7 cellular contexts compared by ENCODE assay signal in the genomic region with DNA sequence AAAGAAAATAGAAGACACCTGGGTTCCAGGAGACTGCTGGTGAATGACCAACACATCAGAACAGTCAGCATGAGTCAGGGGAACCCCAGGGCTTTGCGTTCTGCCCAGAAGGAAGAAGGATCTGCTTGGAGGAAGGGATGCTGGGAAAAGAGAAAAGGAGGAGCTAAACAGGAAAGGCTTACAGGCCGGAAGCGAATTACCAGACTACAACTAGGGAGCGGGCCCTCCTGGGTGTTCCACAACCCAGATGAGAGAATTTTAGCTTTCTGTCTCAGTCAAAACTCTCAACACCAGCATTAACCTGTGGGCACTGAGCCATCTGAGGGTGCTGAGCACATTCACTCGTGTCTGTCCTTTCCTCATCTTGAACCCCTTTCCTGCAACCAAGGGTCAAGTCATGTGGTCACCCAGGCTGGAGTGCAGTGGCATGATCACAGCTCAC. TPM values are rescaled to one million over a fixed set of nuclear protein-coding genes. Genes with fewer than 3 reads are reported as not detected.
A peak's percentile ranks its signal among the peaks of the same experiment; 100 is the strongest.
DNase-seq lines count a peak whose midpoint lies in the region; ATAC-seq and TF ChIP-seq lines count a peak whose summit lies in the region.

No MANE protein-coding gene starts in this region.

- peaks cover 71% of the 10 kb centered on the region for H3F3A ChIP-seq in SK-N-SH (replicated peaks; ENCODE audit: insufficient read depth)

- H3K27me3 ChIP-seq in SK-N-SH (ENCODE audit: insufficient read depth), result no peaks in the 10 kb centered on the region
- H3K27me3 ChIP-seq in left lung, result no peaks in the 10 kb centered on the region

- TF ChIP-seq RAD21 in SK-N-SH (IDR thresholded peaks at IDR 0.05; ENCODE audit: low read length), result no peak

- H3K4me3 ChIP-seq in SK-N-SH (ENCODE audit: low read depth in 2 of 2, low read length in 1 of 2) (0 out of 4 replicates have a peak overlapping the region, but pooled peaks of 1 of the 2 experiments have one; percentile 12), fibroblast of mammary gland (ENCODE audit: control insufficient read depth, low read depth, low read length) (no peak overlapping the region), left lung (no peak overlapping the region)

- H3K9me3 ChIP-seq in SK-N-SH (no peaks in the 10 kb centered on the region), left lung (no peaks in the 10 kb centered on the region)

- H3K79me2 ChIP-seq in SK-N-SH (ENCODE audit: insufficient read depth), result peaks cover 99% of the 10 kb centered on the region

- 61% methylated on average over 5 of the region's 5 CpGs for WGBS in SK-N-SH (ENCODE audit: low lambda C conversion rate)

- DNase-seq in SK-N-SH (no peak), fibroblast of mammary gland (ENCODE audit: low read depth) (peak; percentile 98), left lung (no peak)

- intact Hi-C loops in left lung (cut with DNase I), result no loop called here

- TF ChIP-seq CTCF in SK-N-SH (IDR thresholded peaks at IDR 0.05) (no peak), fibroblast of mammary gland (conservative IDR thresholded peaks at IDR 0.05; ENCODE audit: control insufficient read depth, insufficient read depth, low read depth, low read length) (no peak), left lung (IDR thresholded peaks at IDR 0.05) (no peak)

- peaks cover 74% of the 10 kb centered on the region for H4K20me1 ChIP-seq in SK-N-SH (ENCODE audit: insufficient read depth)

- H3K4me3 Mint-ChIP-seq in stimulated activated memory B cell treated with anti-CD40 and anti-IgM and Interleukin-4, amounts not matched to agents 10 μg/mL and 1 μg/mL and 100 μg/mL, for 72 hours, result peak overlapping the region; percentile 17

- POLR2A ChIA-PET in SK-N-SH (lab: Yijun Ruan, JAX), result no interaction called here

- ATAC-seq in stimulated activated memory B cell treated with anti-CD40 and anti-IgM and Interleukin-4, amounts not matched to agents 10 μg/mL and 1 μg/mL and 100 μg/mL, for 72 hours, result no peak
- ATAC-seq in GM18858 (IDR thresholded peaks at IDR 0.05; ENCODE audit: unreplicated experiment) (no peak), left lung (no peak), GM21825 (IDR thresholded peaks at IDR 0.05; ENCODE audit: unreplicated experiment) (no peak)

- H3K4me1 ChIP-seq in SK-N-SH (ENCODE audit: control insufficient read depth in 1 of 2, insufficient read depth in 2 of 2, low read depth in 1 of 2, low read length in 1 of 2), result peaks cover 56 to 64% of the 10 kb centered on the region in 2 experiments
- H3K4me1 ChIP-seq in left lung, result peaks cover 41 to 100% of the 10 kb centered on the region in 2 donors

- TF ChIP-seq POLR2A in GM19193 (IDR thresholded peaks at IDR 0.05; ENCODE audit: extremely low read depth, insufficient read depth, insufficient read length), result peak; percentile 22

- H2AFZ ChIP-seq in SK-N-SH (ENCODE audit: low read depth), result no peak overlapping the region

- H3K9ac ChIP-seq in SK-N-SH, result no peak overlapping the region

- H3K36me3 ChIP-seq in SK-N-SH (replicated peaks in 1 of 2; ENCODE audit: control insufficient read depth in 1 of 2, insufficient read depth in 2 of 2, low read length in 1 of 2) (peaks cover 45 to 71% of the 10 kb centered on the region in 2 experiments), left lung (peaks cover 0 to 15% of the 10 kb centered on the region in 2 donors)

- H3K4me1 Mint-ChIP-seq in stimulated activated memory B cell treated with anti-CD40 and anti-IgM and Interleukin-4, amounts not matched to agents 10 μg/mL and 1 μg/mL and 100 μg/mL, for 72 hours, result peaks cover 97% of the 10 kb centered on the region

- peak overlapping the region; percentile 16 to 77; a peak in 3 of 4 replicates for H3K27ac ChIP-seq in SK-N-SH (ENCODE audit: low read depth in 2 of 2, low read length in 1 of 2)
- H3K27ac ChIP-seq in left lung, result peak overlapping the region in 1 of 2 donors; percentile 88

- H3K27ac Mint-ChIP-seq in stimulated activated memory B cell treated with anti-CD40 and anti-IgM and Interleukin-4, amounts not matched to agents 10 μg/mL and 1 μg/mL and 100 μg/mL, for 72 hours, result peak overlapping the region; percentile 97

- H3K27me3 Mint-ChIP-seq in stimulated activated memory B cell treated with anti-CD40 and anti-IgM and Interleukin-4, amounts not matched to agents 10 μg/mL and 1 μg/mL and 100 μg/mL, for 72 hours, result no peaks in the 10 kb centered on the region

- peak in 1 of 2 experiments; percentile 67; a peak in 1 of 4 replicates for TF ChIP-seq EP300 in SK-N-SH (IDR thresholded peaks at IDR 0.05; ENCODE audit: borderline replicate concordance in 1 of 2, low read depth in 1 of 2, low read length in 1 of 2)

- CTCF ChIA-PET in SK-N-SH (lab: Yijun Ruan, JAX), result interaction anchor here (1.5 to 5.8 kb wide), 2 partner anchors 83 to 225 kb away, joined by 3 to 31 read pairs; no protein-coding TSS in a partner anchor

- H3K9me3 Mint-ChIP-seq in stimulated activated memory B cell treated with anti-CD40 and anti-IgM and Interleukin-4, amounts not matched to agents 10 μg/mL and 1 μg/mL and 100 μg/mL, for 72 hours, result no peaks in the 10 kb centered on the region

- H3K36me3 Mint-ChIP-seq in stimulated activated memory B cell treated with anti-CD40 and anti-IgM and Interleukin-4, amounts not matched to agents 10 μg/mL and 1 μg/mL and 100 μg/mL, for 72 hours, result peaks cover 10% of the 10 kb centered on the region

- H3K9me2 ChIP-seq in SK-N-SH, result no peaks in the 10 kb centered on the region

- peak overlapping the region; percentile 46 for H3K4me2 ChIP-seq in SK-N-SH

TF ChIP-seq in SK-N-SH, 30 proteins besides CTCF, POLR2A, EP300 and RAD21 (continues in another document):
- TF ChIP-seq YY1 (IDR thresholded peaks at IDR 0.05; ENCODE audit: low read depth) (no peak), RCOR1 (IDR thresholded peaks at IDR 0.05; ENCODE audit: low read length) (no peak), NFIC (IDR thresholded peaks at IDR 0.05; ENCODE audit: borderline replicate concordance) (peak; percentile 53; the same call in 1 of the 2 replicates), FOXJ3 (CRISPR knock-in tag; IDR thresholded peaks at IDR 0.05) (no peak), SIN3A (IDR thresholded peaks at IDR 0.05; ENCODE audit: borderline replicate concordance, low read depth, low read length) (peak; percentile 72; the same call in 1 of the 2 replicates), MXI1 (IDR thresholded peaks at IDR 0.05; ENCODE audit: low read depth, low read length) (no peak), TAF1 (IDR thresholded peaks at IDR 0.05; ENCODE audit: borderline replicate concordance, low read depth, low read length) (peak; percentile 23; the same call in 1 of the 2 replicates), GABPA (IDR thresholded peaks at IDR 0.05; ENCODE audit: low read depth) (0 out of 2 replicates have a peak, but pooled peaks have one; percentile 24), NRF1 (IDR thresholded peaks at IDR 0.05; ENCODE audit: low read depth, low read length) (no peak), EZH2phosphoT487 (IDR thresholded peaks at IDR 0.05; ENCODE audit: borderline replicate concordance, low read depth) (no peak), CHD2 (IDR thresholded peaks at IDR 0.05; ENCODE audit: low read length, partially characterized antibody) (no peak), TEAD4 (IDR thresholded peaks at IDR 0.05; ENCODE audit: borderline replicate concordance, insufficient read depth) (no peak)
- TF ChIP-seq, protein P1, sequence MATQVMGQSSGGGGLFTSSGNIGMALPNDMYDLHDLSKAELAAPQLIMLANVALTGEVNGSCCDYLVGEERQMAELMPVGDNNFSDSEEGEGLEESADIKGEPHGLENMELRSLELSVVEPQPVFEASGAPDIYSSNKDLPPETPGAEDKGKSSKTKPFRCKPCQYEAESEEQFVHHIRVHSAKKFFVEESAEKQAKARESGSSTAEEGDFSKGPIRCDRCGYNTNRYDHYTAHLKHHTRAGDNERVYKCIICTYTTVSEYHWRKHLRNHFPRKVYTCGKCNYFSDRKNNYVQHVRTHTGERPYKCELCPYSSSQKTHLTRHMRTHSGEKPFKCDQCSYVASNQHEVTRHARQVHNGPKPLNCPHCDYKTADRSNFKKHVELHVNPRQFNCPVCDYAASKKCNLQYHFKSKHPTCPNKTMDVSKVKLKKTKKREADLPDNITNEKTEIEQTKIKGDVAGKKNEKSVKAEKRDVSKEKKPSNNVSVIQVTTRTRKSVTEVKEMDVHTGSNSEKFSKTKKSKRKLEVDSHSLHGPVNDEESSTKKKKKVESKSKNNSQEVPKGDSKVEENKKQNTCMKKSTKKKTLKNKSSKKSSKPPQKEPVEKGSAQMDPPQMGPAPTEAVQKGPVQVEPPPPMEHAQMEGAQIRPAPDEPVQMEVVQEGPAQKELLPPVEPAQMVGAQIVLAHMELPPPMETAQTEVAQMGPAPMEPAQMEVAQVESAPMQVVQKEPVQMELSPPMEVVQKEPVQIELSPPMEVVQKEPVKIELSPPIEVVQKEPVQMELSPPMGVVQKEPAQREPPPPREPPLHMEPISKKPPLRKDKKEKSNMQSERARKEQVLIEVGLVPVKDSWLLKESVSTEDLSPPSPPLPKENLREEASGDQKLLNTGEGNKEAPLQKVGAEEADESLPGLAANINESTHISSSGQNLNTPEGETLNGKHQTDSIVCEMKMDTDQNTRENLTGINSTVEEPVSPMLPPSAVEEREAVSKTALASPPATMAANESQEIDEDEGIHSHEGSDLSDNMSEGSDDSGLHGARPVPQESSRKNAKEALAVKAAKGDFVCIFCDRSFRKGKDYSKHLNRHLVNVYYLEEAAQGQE (IDR thresholded peaks at IDR 0.05; ENCODE audit: low read depth, low read length), result peak; percentile 40; the same call in 1 of the 2 replicates
- TF ChIP-seq, protein P2, sequence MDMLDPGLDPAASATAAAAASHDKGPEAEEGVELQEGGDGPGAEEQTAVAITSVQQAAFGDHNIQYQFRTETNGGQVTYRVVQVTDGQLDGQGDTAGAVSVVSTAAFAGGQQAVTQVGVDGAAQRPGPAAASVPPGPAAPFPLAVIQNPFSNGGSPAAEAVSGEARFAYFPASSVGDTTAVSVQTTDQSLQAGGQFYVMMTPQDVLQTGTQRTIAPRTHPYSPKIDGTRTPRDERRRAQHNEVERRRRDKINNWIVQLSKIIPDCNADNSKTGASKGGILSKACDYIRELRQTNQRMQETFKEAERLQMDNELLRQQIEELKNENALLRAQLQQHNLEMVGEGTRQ (IDR thresholded peaks at IDR 0.05; ENCODE audit: borderline replicate concordance, low read depth, low read length), result no peak
- TF ChIP-seq, protein P3, sequence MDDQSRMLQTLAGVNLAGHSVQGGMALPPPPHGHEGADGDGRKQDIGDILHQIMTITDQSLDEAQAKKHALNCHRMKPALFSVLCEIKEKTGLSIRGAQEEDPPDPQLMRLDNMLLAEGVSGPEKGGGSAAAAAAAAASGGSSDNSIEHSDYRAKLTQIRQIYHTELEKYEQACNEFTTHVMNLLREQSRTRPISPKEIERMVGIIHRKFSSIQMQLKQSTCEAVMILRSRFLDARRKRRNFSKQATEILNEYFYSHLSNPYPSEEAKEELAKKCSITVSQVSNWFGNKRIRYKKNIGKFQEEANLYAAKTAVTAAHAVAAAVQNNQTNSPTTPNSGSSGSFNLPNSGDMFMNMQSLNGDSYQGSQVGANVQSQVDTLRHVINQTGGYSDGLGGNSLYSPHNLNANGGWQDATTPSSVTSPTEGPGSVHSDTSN (IDR thresholded peaks at IDR 0.05), result peak; percentile 50

RNA-seq across cellular contexts. Expression of a gene that starts 19.2 kb away (rescaled TPM):
- polyA plus RNA-seq in SK-N-SH (2012; rRNA removed), result 87.5 and 105 TPM in 2 replicates
- 92.7 and 103 TPM in 2 replicates for polyA plus RNA-seq in SK-N-SH (2012; cell fraction: cytosol; rRNA removed)
- 70.1 and 83.8 TPM in 2 replicates for polyA plus RNA-seq in SK-N-SH (2012; cell fraction: nucleus; rRNA removed)
- total RNA-seq in left lung, result 10 to 100 TPM; 37.7 to 53.8 TPM
